In the genomic region with DNA sequence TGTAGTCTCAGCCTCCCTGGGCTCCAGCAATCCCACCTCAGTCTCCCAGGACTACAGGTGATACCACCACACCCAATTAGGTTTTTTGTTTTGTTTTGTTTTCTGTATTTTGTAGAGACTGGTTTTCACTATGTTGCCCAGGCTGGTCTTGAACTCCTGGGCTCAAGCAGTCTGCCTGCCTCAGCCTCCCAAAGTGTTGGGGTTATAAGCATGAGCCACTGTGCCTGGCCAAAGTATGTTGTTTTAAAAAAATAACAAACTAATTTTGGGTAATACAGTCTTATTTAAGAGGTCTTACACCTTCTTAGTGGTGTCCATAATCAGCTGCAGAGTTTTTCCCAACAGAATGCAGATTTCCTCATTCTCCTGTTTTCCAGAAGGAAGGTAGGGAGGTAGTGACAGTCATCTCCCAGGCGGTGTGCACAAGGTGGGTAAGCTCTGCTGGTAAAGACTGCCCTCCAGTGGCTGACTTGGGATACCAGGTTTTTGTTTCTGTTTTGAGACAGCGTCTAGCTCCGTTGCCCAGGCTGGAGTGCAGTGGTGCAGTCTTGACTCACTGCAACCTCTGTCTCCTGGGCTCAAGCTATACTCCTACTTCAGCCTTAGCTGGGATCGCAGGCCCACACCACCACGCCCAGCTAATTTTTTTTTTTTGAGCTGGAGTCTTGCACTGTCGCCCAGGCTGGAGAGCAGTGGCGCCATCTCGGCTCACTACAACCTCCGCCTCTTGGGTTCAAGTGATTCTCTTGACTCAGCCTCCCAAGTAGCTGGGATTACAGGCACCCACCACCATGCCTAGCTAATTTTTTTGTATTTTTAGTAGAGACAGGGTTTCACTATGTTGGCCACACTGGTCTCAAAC, we compare ENCODE assay signal across 8 cellular contexts. TPM values are rescaled to one million over a fixed set of nuclear protein-coding genes. Genes with fewer than 3 reads are reported as not detected.
DNase-seq lines count a peak whose midpoint lies in the region; ATAC-seq and TF ChIP-seq lines count a peak whose summit lies in the region.

No MANE protein-coding gene starts in this region.

- POLR2A ChIA-PET in HEK293T (lab: Yijun Ruan, JAX) = interaction anchor here (0.6 kb wide), 1 partner anchor 339 kb away, joined by 3 read pairs; the partner anchor contains the start of gene MCF2L2

- no peak overlapping the region for H3K9ac ChIP-seq in smooth muscle cell (ENCODE audit: low read depth)

- no peaks in the 10 kb centered on the region for H3K9me3 ChIP-seq in smooth muscle cell (replicated peaks; ENCODE audit: low read depth)

- peak; percentile 74 for DNase-seq in Daoy (ENCODE audit: low read depth)
- DNase-seq in HEK293T (ENCODE audit: extremely low spot score) = peak; percentile 60
- DNase-seq in NCI-H1694 (lab: John Stamatoyannopoulos, UW) = peak; percentile 71
- peak; percentile 57 for DNase-seq in T-helper 9 cell
- peak; percentile 88 for DNase-seq in astrocyte of the hippocampus (ENCODE audit: low read depth, low spot score)
- peak; percentile 61 to 77 for DNase-seq in hippocampal formation (lab: John Stamatoyannopoulos, UW)
- peak; percentile 2 for DNase-seq in smooth muscle cell (lab: John Stamatoyannopoulos, UW; ENCODE audit: unreplicated experiment)

- H3K79me2 ChIP-seq in smooth muscle cell (ENCODE audit: low read depth) = no peaks in the 10 kb centered on the region

- WGBS in smooth muscle cell (ENCODE audit: low lambda C conversion rate) = 77% methylated on average over 9 of the region's 9 CpGs

- H3K4me2 ChIP-seq in smooth muscle cell = no peak overlapping the region

- no peak overlapping the region for H3K27ac ChIP-seq in smooth muscle cell (ENCODE audit: low read depth)

- H3K27me3 ChIP-seq in smooth muscle cell (ENCODE audit: low read depth) = no peaks in the 10 kb centered on the region

- peaks cover 24% of the 10 kb centered on the region for H4K20me1 ChIP-seq in smooth muscle cell (ENCODE audit: low read depth)

- CTCF ChIA-PET in HEK293T (lab: Yijun Ruan, JAX) = interaction anchor here (0.6 kb wide), 1 partner anchor 142 kb away, joined by 3 read pairs; no protein-coding TSS in a partner anchor

- no peak for ATAC-seq in HG03520 (IDR thresholded peaks at IDR 0.05; ENCODE audit: unreplicated experiment)

- peaks cover 8% of the 10 kb centered on the region for H3K36me3 ChIP-seq in smooth muscle cell (ENCODE audit: low read depth)

- no peaks in the 10 kb centered on the region for H3K4me1 ChIP-seq in smooth muscle cell (ENCODE audit: low read depth)

- no peak overlapping the region for H2AFZ ChIP-seq in smooth muscle cell (ENCODE audit: low read depth)

- peak; percentile 68 for TF ChIP-seq CTCF in smooth muscle cell (IDR thresholded peaks at IDR 0.05; ENCODE audit: borderline replicate concordance, insufficient read depth, poor library complexity, severe bottlenecking)

- no peak overlapping the region for H3K4me3 ChIP-seq in smooth muscle cell

- H3F3A ChIP-seq in smooth muscle cell (ENCODE audit: low read depth) = no peaks in the 10 kb centered on the region

TF ChIP-seq in HEK293T, 16 proteins besides CTCF, POLR2A, EP300 and RAD21:
- TF ChIP-seq ELF4 (IDR thresholded peaks at IDR 0.05) = no peak
- TF ChIP-seq TARDBP (IDR thresholded peaks at IDR 0.05) = no peak

RNA-seq across cellular contexts. Expression of gene MAP6D1, which starts 58.4 kb away (rescaled TPM):
- total RNA-seq in Daoy (2014; rRNA removed; shearing (Covaris generic)) = 1.7 and 6.8 TPM in 2 replicates
- total RNA-seq in smooth muscle cell = 2.4 TPM in 1 of 2 replicates, not detected in the other
- 3.8 and 5.4 TPM in 2 replicates for polyA plus RNA-seq in smooth muscle cell

Comparison
In these comparisons a context has a peak if more than half of its experiments do, and no peak if none do; other contexts are left out.
1. DNase-seq: peak in every context shown above with its lines; median percentile 88 in astrocyte of the hippocampus; 74 in Daoy; 71 in NCI-H1694; 69 in hippocampal formation; 60 in HEK293T; 57 in T-helper 9 cell; 2 in smooth muscle cell.